In genomic region chr11:653146-653545, GRCh38 we compare ENCODE assay signal across 4 cellular contexts. TPM values are rescaled to one million over a fixed set of nuclear protein-coding genes. Genes with fewer than 3 reads are reported as not detected.
"Had no signal": no experiment of that assay in that cellular context is flagged by ENCODE, and none has a peak within 500 bp of the region (broad histone marks: within the 10 kb centered on the region; RNA-seq: fewer than 3 reads in every experiment).

No MANE protein-coding gene starts in this region.

RNA-seq across cellular contexts. Expression of gene DRD4, which starts 16.1 kb away (rescaled TPM):
- total RNA-seq: M059J, Right ventricle myocardium superior, SJSA1 had no signal

RNA-seq across cellular contexts. Expression of gene SCT, which starts 26.2 kb away (rescaled TPM):
- total RNA-seq: M059J, PC-3, Right ventricle myocardium superior, SJSA1 had no signal

RNA-seq across cellular contexts. Expression of gene CDHR5, which starts 28.4 kb away (rescaled TPM):
- total RNA-seq: M059J, PC-3, Right ventricle myocardium superior, SJSA1 had no signal

RNA-seq across cellular contexts. Expression of gene IRF7, which starts 37.4 kb away (rescaled TPM):
- total RNA-seq: M059J had no signal
